ENCODE assay signal across 11 cellular contexts in genomic region chr11:45158210-45158644, GRCh38. TPM values are rescaled to one million over a fixed set of nuclear protein-coding genes. Genes with fewer than 3 reads are reported as not detected.
DNase-seq lines count a peak whose midpoint lies in the region; ATAC-seq, FAIRE-seq and TF ChIP-seq lines count a peak whose summit lies in the region.
"Had no signal": no experiment of that assay in that cellular context is flagged by ENCODE, and none has a peak within 500 bp of the region (broad histone marks: within the 10 kb centered on the region; RNA-seq: fewer than 3 reads in every experiment).

No MANE protein-coding gene starts in this region.

- DNase-seq in GM23338 (ENCODE audit: low spot score) (no peak), bronchial epithelial cell (ENCODE audit: low read depth) (peak; percentile 53), left colon (no peak), gastrocnemius medialis (no peak), pons (ENCODE audit: low spot score) (no peak), OCI-LY7 (ENCODE audit: low spot score) (no peak)
- DNase-seq: NCI-H2081 treated with DMSO at 0.1 percent for 48 hours, occipital lobe had no signal

- in situ Hi-C loops in gastrocnemius medialis (cut with MboI; ENCODE audit: low sequenced_read_pairs in 4 of 4): no loop called here

- H3K4me3 ChIP-seq in GM23338: no peak overlapping the region
- H3K4me3 ChIP-seq in bronchial epithelial cell (ENCODE audit: low read depth, low read length): no peak overlapping the region
- H3K4me3 ChIP-seq in gastrocnemius medialis: no peak overlapping the region
- no peak overlapping the region for H3K4me3 ChIP-seq in OCI-LY7 (ENCODE audit: low read depth, low read length, poor library complexity, severe bottlenecking)

- no peak for TF ChIP-seq POLR2A in gastrocnemius medialis (IDR thresholded peaks at IDR 0.05)

- no peak for TF ChIP-seq CTCF in GM23338 (conservative IDR thresholded peaks at IDR 0.05; ENCODE audit: low read depth in 2 of 2)
- TF ChIP-seq CTCF in bronchial epithelial cell (IDR thresholded peaks at IDR 0.05; ENCODE audit: insufficient read depth, low read length, severe bottlenecking): no peak
- no peak for TF ChIP-seq CTCF in gastrocnemius medialis (IDR thresholded peaks at IDR 0.05 in 4 of 5, conservative IDR thresholded peaks at IDR 0.05 in 1 of 5)
- no peak for TF ChIP-seq CTCF in OCI-LY7 (conservative IDR thresholded peaks at IDR 0.05; ENCODE audit: low read length)

- peaks cover 9% of the 10 kb centered on the region for H3K27me3 Mint-ChIP-seq in GM23338 (ENCODE audit: insufficient read depth, low read depth, poor library complexity)
- H3K27me3 Mint-ChIP-seq: dendritic cell treated with granulocyte-macrophage colony-stimulating factor and Interleukin-4, amounts not matched to agents 40 ng/mL and 50 ng/mL, for 4 days had no signal

- H2AFZ ChIP-seq in GM23338 (no peak overlapping the region), OCI-LY7 (ENCODE audit: low read length) (no peak overlapping the region)

- H3K27me3 ChIP-seq in GM23338 (ENCODE audit: insufficient read depth) (no peaks in the 10 kb centered on the region), bronchial epithelial cell (ENCODE audit: control insufficient read depth, insufficient read depth, low read length) (no peaks in the 10 kb centered on the region), gastrocnemius medialis (no peaks in the 10 kb centered on the region)

- FAIRE-seq in bronchial epithelial cell (lab: Jason Lieb, UNC): peak; percentile 58

- intact Hi-C loops in left colon (cut with DNase I, micrococcal nuclease) (no loop called here), gastrocnemius medialis (cut with DNase I; ENCODE audit: low total_unique reads) (no loop called here), OCI-LY7 (cut with micrococcal nuclease; ENCODE audit: unreplicated experiment) (no loop called here)

- H3K9me3 Mint-ChIP-seq in GM23338: no peaks in the 10 kb centered on the region
- H3K9me3 Mint-ChIP-seq: dendritic cell treated with granulocyte-macrophage colony-stimulating factor and Interleukin-4, amounts not matched to agents 40 ng/mL and 50 ng/mL, for 4 days had no signal

- no peak overlapping the region for H3K27ac ChIP-seq in GM23338 (ENCODE audit: low read depth)
- H3K27ac ChIP-seq in gastrocnemius medialis: peak overlapping the region; percentile 8 to 46 (median 26)
- H3K27ac ChIP-seq in OCI-LY7 (ENCODE audit: low read depth, low read length, poor library complexity, severe bottlenecking): no peak overlapping the region

- H3F3A ChIP-seq in GM23338 (replicated peaks; ENCODE audit: low read depth): no peaks in the 10 kb centered on the region

- no peak overlapping the region for H3K4me3 Mint-ChIP-seq in GM23338
- H3K4me3 Mint-ChIP-seq: dendritic cell treated with granulocyte-macrophage colony-stimulating factor and Interleukin-4, amounts not matched to agents 40 ng/mL and 50 ng/mL, for 4 days had no signal

- H3K9me3 ChIP-seq in gastrocnemius medialis (no peaks in the 10 kb centered on the region), OCI-LY7 (ENCODE audit: low read length) (no peaks in the 10 kb centered on the region)

- ATAC-seq in GM23338: peak; percentile 61
- ATAC-seq in left colon: peak; percentile 77
- peak in 1 of 2 donors; percentile 13 for ATAC-seq in gastrocnemius medialis
- no peak for ATAC-seq in HG02642 (IDR thresholded peaks at IDR 0.05; ENCODE audit: poor library complexity, unreplicated experiment)
- no peak for ATAC-seq in HG03442 (IDR thresholded peaks at IDR 0.05; ENCODE audit: unreplicated experiment)

- BruUV-seq in OCI-LY7 (replicated peaks; lab: Mats Ljungman, UMichigan): no TSS peak

- POLR2A ChIA-PET in OCI-LY7 (lab: Charles Lee): no interaction called here

- CTCF ChIA-PET in OCI-LY7 (lab: Charles Lee; ENCODE audit: unreplicated experiment): no interaction called here

- H3K79me2 ChIP-seq in GM23338 (replicated peaks; ENCODE audit: insufficient read depth) (peaks cover 12% of the 10 kb centered on the region), OCI-LY7 (ENCODE audit: insufficient read depth, low read depth, low read length) (no peaks in the 10 kb centered on the region)

- H3K27ac Mint-ChIP-seq in GM23338: no peak overlapping the region
- H3K27ac Mint-ChIP-seq: dendritic cell treated with granulocyte-macrophage colony-stimulating factor and Interleukin-4, amounts not matched to agents 40 ng/mL and 50 ng/mL, for 4 days had no signal

- peaks cover 4% of the 10 kb centered on the region; the same call in 2 of the 3 replicates for H3K4me1 Mint-ChIP-seq in GM23338

- no peaks in the 10 kb centered on the region for H3K36me3 Mint-ChIP-seq in GM23338 (ENCODE audit: low read depth)

- H3K4me2 ChIP-seq in GM23338: no peak overlapping the region
- H3K4me2 ChIP-seq in OCI-LY7 (ENCODE audit: low read length): no peak overlapping the region

- H3K9me2 ChIP-seq in GM23338 (ENCODE audit: insufficient read depth) (no peaks in the 10 kb centered on the region), OCI-LY7 (ENCODE audit: insufficient read depth, low read length) (no peaks in the 10 kb centered on the region)

- H3K36me3 ChIP-seq in GM23338 (ENCODE audit: insufficient read depth): no peaks in the 10 kb centered on the region
- H3K36me3 ChIP-seq in bronchial epithelial cell (ENCODE audit: control insufficient read depth, insufficient read depth, low read length): no peaks in the 10 kb centered on the region
- no peaks in the 10 kb centered on the region for H3K36me3 ChIP-seq in gastrocnemius medialis
- H3K36me3 ChIP-seq in OCI-LY7 (ENCODE audit: insufficient read depth, low read length): no peaks in the 10 kb centered on the region

- no peaks in the 10 kb centered on the region; the same call in none of the 2 replicates for H4K20me1 ChIP-seq in GM23338 (replicated peaks; ENCODE audit: insufficient read depth)
- peaks cover 3% of the 10 kb centered on the region; the same call in 1 of the 2 replicates for H4K20me1 ChIP-seq in OCI-LY7 (ENCODE audit: insufficient read depth, low read length)

- H3K4me1 ChIP-seq in GM23338 (ENCODE audit: insufficient read depth) (no peaks in the 10 kb centered on the region), gastrocnemius medialis (peaks cover 32 to 42% of the 10 kb centered on the region in 2 donors), OCI-LY7 (ENCODE audit: insufficient read depth, low read length, poor library complexity, severe bottlenecking) (no peaks in the 10 kb centered on the region)

TF ChIP-seq in GM23338, 12 proteins besides CTCF, POLR2A, EP300 and RAD21 (continues in another document):
- no peak for TF ChIP-seq EZH2phosphoT487 (IDR thresholded peaks at IDR 0.05; ENCODE audit: unreplicated experiment)

RNA-seq across cellular contexts. Expression of gene PRDM11, which starts 11.8 kb away (rescaled TPM):
- total RNA-seq in GM23338 (2014; rRNA removed; shearing (Covaris generic)): 10.4 and 13.4 TPM in 2 replicates
- 0.97 and 1.1 TPM in 2 replicates for polyA plus RNA-seq in GM23338 (2016; fragmentation: Nextera tagmentation; extraction: Ambion mirVana)
- 4.7 and 5.4 TPM in 2 replicates for total RNA-seq in bronchial epithelial cell
- total RNA-seq in left colon: 1 to 10 TPM; 6.6 to 9.7 TPM
- total RNA-seq in gastrocnemius medialis: 10 to 100 TPM in 2 of 4 donors, 1 to 10 TPM in 2; 5.0 to 15.4 (median 9.5) TPM
- 2.2 and 4.5 TPM in 2 replicates for total RNA-seq in OCI-LY7 (2014; rRNA removed; shearing (Covaris generic))
- 8.4 and 8.9 TPM in 2 replicates for total RNA-seq in OCI-LY7 (2022)

Comparison
In these comparisons a context has a peak if more than half of its experiments do, and no peak if none do; other contexts are left out.
1. ATAC-seq: peak in GM23338 (single experiment) and left colon (single experiment); none in HG02642 (single experiment) and HG03442 (single experiment).
2. H3K27ac ChIP-seq: peak in gastrocnemius medialis (4 of 4); none in GM23338 (single experiment) and OCI-LY7 (single experiment).